ENCODE assay signal across 7 cellular contexts in the genomic region with DNA sequence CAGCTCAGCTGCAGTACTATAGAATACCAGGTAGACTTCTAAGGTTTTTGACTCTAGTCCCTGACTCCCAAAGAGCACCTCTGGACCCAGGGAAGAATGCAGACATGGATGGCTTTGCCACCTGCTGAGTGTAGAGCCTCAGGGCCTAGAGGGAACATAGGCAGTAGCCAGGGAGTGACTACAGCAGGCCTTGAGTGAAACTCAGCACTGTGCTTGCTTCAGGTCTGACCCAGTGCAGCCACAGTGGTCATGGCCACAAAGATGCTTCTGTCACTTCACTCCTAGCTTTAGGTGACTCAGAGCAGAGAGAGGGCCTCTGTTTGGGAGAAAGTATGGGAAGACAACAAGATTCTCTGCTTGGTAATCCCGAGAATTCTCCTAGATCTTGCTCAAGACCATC.
"Had no signal": no experiment of that assay in that cellular context is flagged by ENCODE, and none has a peak within 500 bp of the region (broad histone marks: within the 10 kb centered on the region; RNA-seq: fewer than 3 reads in every experiment).

No MANE protein-coding gene starts in this region.

- H3K27me3 Mint-ChIP-seq: IgD-negative memory B cell had no signal

- ATAC-seq: GM23338, HepG2 had no signal

- H3K9me3 Mint-ChIP-seq: GM23338, H9 had no signal

- H3K27ac Mint-ChIP-seq: GM23338, H9, IgD-negative memory B cell had no signal

- H3K27ac ChIP-seq: HL-60 had no signal

- H2AFZ ChIP-seq: GM23338 had no signal

- H3K4me3 Mint-ChIP-seq: GM23338, H9, IgD-negative memory B cell had no signal

- DNase-seq: H9, HCEC 1CT, KBM-7 had no signal

- H3K4me3 ChIP-seq: GM23338 had no signal

- H3K4me2 ChIP-seq: GM23338 had no signal

- H3K4me1 Mint-ChIP-seq: GM23338, H9 had no signal
